14 cellular contexts compared by ENCODE assay signal in the genomic region with DNA sequence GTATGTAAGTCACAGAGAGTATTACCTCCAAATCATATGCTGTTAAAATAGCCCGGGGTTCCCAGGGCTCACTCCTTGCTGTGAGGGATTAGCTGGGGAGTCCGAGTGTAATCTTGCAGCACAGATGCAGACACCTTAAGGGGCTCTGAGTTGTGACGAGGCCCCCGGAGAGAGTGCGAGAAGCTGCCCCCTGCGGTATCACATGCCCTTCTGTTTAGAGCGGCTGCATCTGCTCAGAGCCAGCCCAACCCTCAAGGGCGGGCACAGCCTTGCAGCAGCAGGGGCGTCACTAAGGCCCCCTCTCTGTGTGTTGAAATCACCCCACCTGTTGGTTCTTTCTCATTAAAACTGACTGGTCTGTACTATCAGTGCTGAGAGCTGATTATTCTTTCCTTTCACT. TPM values are rescaled to one million over a fixed set of nuclear protein-coding genes. Genes with fewer than 3 reads are reported as not detected.
"Had no signal": no experiment of that assay in that cellular context is flagged by ENCODE, and none has a peak within 500 bp of the region (broad histone marks: within the 10 kb centered on the region; RNA-seq: fewer than 3 reads in every experiment).

No MANE protein-coding gene starts in this region.

RNA-seq across cellular contexts. Expression of a gene that starts 52.3 kb away (rescaled TPM):
- total RNA-seq: dermis microvascular lymphatic vessel endothelial cell; fibroblast of villous mesenchyme; frontal cortex; left ventricle myocardium superior; mesenteric fat pad; myocyte; naive thymus-derived CD8-positive, alpha-beta T cell; osteoblast; skeletal muscle tissue; testis; urinary bladder had no signal
- polyA plus RNA-seq: esophagus; keratinocyte; naive thymus-derived CD8-positive, alpha-beta T cell; neural cell; urinary bladder had no signal
